18 cellular contexts compared by ENCODE assay signal in genomic region chr3:2484162-2485026, GRCh38.
DNase-seq lines count a peak whose midpoint lies in the region; ATAC-seq, FAIRE-seq and TF ChIP-seq lines count a peak whose summit lies in the region.
"Had no signal": no experiment of that assay in that cellular context is flagged by ENCODE, and none has a peak within 500 bp of the region (broad histone marks: within the 10 kb centered on the region; RNA-seq: fewer than 3 reads in every experiment).

No MANE protein-coding gene starts in this region.

- no peak overlapping the region for H3K4me3 Mint-ChIP-seq in stimulated activated naive CD8-positive, alpha-beta T cell treated with anti-CD3 and anti-CD28 coated beads, Interleukin-15, amount 100 ng/mL, for 72 hours
- H3K4me3 Mint-ChIP-seq: CD4-positive, alpha-beta memory T cell; H9 had no signal

- peak; percentile 42 for ATAC-seq in stimulated activated naive CD8-positive, alpha-beta T cell treated with anti-CD3 and anti-CD28 coated beads, Interleukin-15, amount 100 ng/mL, for 72 hours
- ATAC-seq in stimulated activated naive CD8-positive, alpha-beta T cell treated with anti-CD3 and anti-CD28 coated beads, Interleukin-15, Interleukin-2, amounts not matched to agents 100 U/mL and 50 U/mL, for 24 hours = no peak
- peak; percentile 75 to 91 (median 80) for ATAC-seq in heart left ventricle
- ATAC-seq in right cardiac atrium = peak; percentile 21 to 36
- peak; percentile 29 for ATAC-seq in aorta (ENCODE audit: low FRiP score)
- ATAC-seq: A549 had no signal

- H3K4me3 ChIP-seq in heart left ventricle (no peak overlapping the region), right cardiac atrium (ENCODE audit: low read length) (no peak overlapping the region), aorta (ENCODE audit: low read length in 2 of 2) (no peak overlapping the region), kidney (ENCODE audit: low read length in 2 of 2) (no peak overlapping the region)
- H3K4me3 ChIP-seq: A549 had no signal

- H3K27me3 Mint-ChIP-seq in stimulated activated naive CD8-positive, alpha-beta T cell treated with anti-CD3 and anti-CD28 coated beads, Interleukin-15, amount 100 ng/mL, for 72 hours = no peaks in the 10 kb centered on the region
- H3K27me3 Mint-ChIP-seq: CD4-positive, alpha-beta memory T cell had no signal

- no peak for TF ChIP-seq POLR2A in heart left ventricle (IDR thresholded peaks at IDR 0.05)

- TF ChIP-seq CTCF in heart left ventricle (IDR thresholded peaks at IDR 0.05) = no peak
- no peak for TF ChIP-seq CTCF in kidney (IDR thresholded peaks at IDR 0.05; ENCODE audit: borderline replicate concordance, extremely low read depth, insufficient read depth)

- in situ Hi-C loops in G401 (cut with HindIII; ENCODE audit: low sequenced_read_pairs) = no loop called here

- H3K27ac Mint-ChIP-seq in stimulated activated naive CD8-positive, alpha-beta T cell treated with anti-CD3 and anti-CD28 coated beads, Interleukin-15, amount 100 ng/mL, for 72 hours = no peak overlapping the region
- H3K27ac Mint-ChIP-seq: CD4-positive, alpha-beta memory T cell; H9 had no signal

- WGBS in heart left ventricle, 4 donors = 74 to 87% (median 86%) methylated on average over 2 to 21 of the region's 21 CpGs
- WGBS in right cardiac atrium = 93% methylated on average over 21 of the region's 21 CpGs
- WGBS in aorta, 2 donors = 96 to 97% methylated on average over 21 of the region's 21 CpGs

- intact Hi-C loops in heart left ventricle (cut with DNase I) = no loop called here
- intact Hi-C loops in right cardiac atrium (cut with DNase I) = no loop called here
- intact Hi-C loops in aorta (cut with DNase I) = no loop called here
- intact Hi-C loops in kidney (cut with DNase I) = no loop called here

- no peak for DNase-seq in stimulated activated naive CD8-positive, alpha-beta T cell treated with anti-CD3 and anti-CD28 coated beads, Interleukin-15, amount 100 ng/mL, for 72 hours
- no peak for DNase-seq in stimulated activated naive CD8-positive, alpha-beta T cell treated with anti-CD3 and anti-CD28 coated beads, Interleukin-15, Interleukin-2, amounts not matched to agents 100 U/mL and 50 U/mL, for 24 hours
- DNase-seq in heart left ventricle (peak in 1 of 5 donors; percentile 6), right cardiac atrium (no peak), aorta (no peak), kidney (no peak), G401 (ENCODE audit: low spot score) (no peak)
- DNase-seq in activated CD4-positive, CD25-positive, alpha-beta regulatory T cell (lab: John Stamatoyannopoulos, UW) = no peak
- DNase-seq: BE2C; CD4-positive, alpha-beta memory T cell; DMS79; GOT3; H9 had no signal

- peaks cover 0 to 5% of the 10 kb centered on the region in 2 donors for H3K9me3 Mint-ChIP-seq in stimulated activated naive CD8-positive, alpha-beta T cell treated with anti-CD3 and anti-CD28 coated beads, Interleukin-15, amount 100 ng/mL, for 72 hours

- H3K9ac ChIP-seq in kidney (ENCODE audit: low read length in 2 of 2) = no peak overlapping the region

- H3K36me3 ChIP-seq in heart left ventricle (no peaks in the 10 kb centered on the region), aorta (ENCODE audit: control insufficient read depth in 1 of 2, insufficient read depth in 2 of 2, low read length in 1 of 2) (peaks cover 0 to 1% of the 10 kb centered on the region in 2 donors), kidney (ENCODE audit: control insufficient read depth in 1 of 2, insufficient read depth in 2 of 2, low read length in 2 of 2) (no peaks in the 10 kb centered on the region)
- H3K36me3 ChIP-seq: BE2C had no signal

- H3K4me1 ChIP-seq in heart left ventricle (no peaks in the 10 kb centered on the region), right cardiac atrium (ENCODE audit: control insufficient read depth, insufficient read depth, low read length) (no peaks in the 10 kb centered on the region), aorta (ENCODE audit: control insufficient read depth in 1 of 2, insufficient read depth in 2 of 2, low read length in 2 of 2) (no peaks in the 10 kb centered on the region), kidney (ENCODE audit: control insufficient read depth in 1 of 2, insufficient read depth in 1 of 2, low read depth in 1 of 2, low read length in 2 of 2) (no peaks in the 10 kb centered on the region)
- H3K4me1 ChIP-seq: A549, BE2C had no signal

- no peaks in the 10 kb centered on the region for H3K4me1 Mint-ChIP-seq in stimulated activated naive CD8-positive, alpha-beta T cell treated with anti-CD3 and anti-CD28 coated beads, Interleukin-15, amount 100 ng/mL, for 72 hours
- H3K4me1 Mint-ChIP-seq: CD4-positive, alpha-beta memory T cell had no signal

- H3K27me3 ChIP-seq in heart left ventricle (no peaks in the 10 kb centered on the region), right cardiac atrium (ENCODE audit: control insufficient read depth, insufficient read depth) (no peaks in the 10 kb centered on the region), aorta (ENCODE audit: control insufficient read depth in 1 of 2, insufficient read depth in 2 of 2, low read length in 1 of 2) (no peaks in the 10 kb centered on the region)
- H3K27me3 ChIP-seq: BE2C had no signal

- FAIRE-seq in kidney (lab: Jason Lieb, UNC) = no peak
- FAIRE-seq: A549, G401.6, GM12892 had no signal

- peaks cover 0 to 5% (median 0%) of the 10 kb centered on the region in 12 donors for H3K9me3 ChIP-seq in heart left ventricle
- H3K9me3 ChIP-seq in right cardiac atrium (ENCODE audit: control insufficient read depth, low read length) = no peaks in the 10 kb centered on the region
- H3K9me3 ChIP-seq in aorta (ENCODE audit: control insufficient read depth, low read length) = no peaks in the 10 kb centered on the region
- no peaks in the 10 kb centered on the region for H3K9me3 ChIP-seq in kidney (ENCODE audit: control insufficient read depth in 1 of 2, low read length in 2 of 2)
- H3K9me3 ChIP-seq: A549, BE2C had no signal

- H3K27ac ChIP-seq in heart left ventricle (peak overlapping the region in 8 of 12 donors; percentile 11 to 79 (median 56)), right cardiac atrium (ENCODE audit: low read length) (peak overlapping the region; percentile 5), aorta (ENCODE audit: low read depth in 1 of 2, low read length in 2 of 2) (no peak overlapping the region), kidney (ENCODE audit: low read depth in 2 of 2, low read length in 2 of 2) (no peak overlapping the region)
- H3K27ac ChIP-seq: A549, C4-2B, HL-60 had no signal

Comparison
In these comparisons a context has a peak if more than half of its experiments do, and no peak if none do; other contexts are left out.
1. H3K27ac ChIP-seq: peak in heart left ventricle (8 of 12) and right cardiac atrium (single experiment); none in aorta (0 of 2) and kidney (0 of 2).